18 cellular contexts compared by ENCODE assay signal in genomic region chr7:43771128-43771527, GRCh38.
"Had no signal": no experiment of that assay in that cellular context is flagged by ENCODE, and none has a peak within 500 bp of the region (broad histone marks: within the 10 kb centered on the region; RNA-seq: fewer than 3 reads in every experiment).

No MANE protein-coding gene starts in this region.

- ATAC-seq: activated CD4-positive, CD25-positive, alpha-beta regulatory T cell treated with anti-CD3 and anti-CD28 coated beads, Interleukin-2, amount 50 U/mL, for 24 hours; heart right ventricle; left colon; sciatic nerve had no signal

- DNase-seq: activated CD4-positive, alpha-beta memory T cell treated with anti-CD3 and anti-CD28 coated beads, Interleukin-2, amount 10 ng/mL, durations not matched to agents 7 days and 5 days; activated CD4-positive, alpha-beta T cell treated with anti-CD3 and anti-CD28 coated beads, Interleukin-2, amount 10 ng/mL, durations not matched to agents 24 days and 14 days; activated naive CD4-positive, alpha-beta T cell treated with anti-CD3 and anti-CD28 coated beads for 36 hours; activated naive CD8-positive, alpha-beta T cell treated with anti-CD3 and anti-CD28 coated beads, Interleukin-2, amount 10 ng/mL, durations not matched to agents 7 days and 5 days; activated T-cell treated with anti-CD3 and anti-CD28 coated beads, Interleukin-2, amount 50 U/mL, for 48 hours; amniotic stem cell; dorsolateral prefrontal cortex; heart right ventricle; left colon; naive B cell; posterior cingulate gyrus; small intestine; stimulated activated CD8-positive, alpha-beta memory T cell treated with anti-CD3 and anti-CD28 coated beads, Interleukin-4, amount 100 ng/mL, for 48 hours; stimulated activated naive CD4-positive, alpha-beta T cell treated with Interleukin-2 at 50 U/mL for 16 hours; T1000; thyroid gland had no signal
